ENCODE assay signal across 17 cellular contexts in genomic region chr1:185787238-185787637, GRCh38.
"Had no signal": no experiment of that assay in that cellular context is flagged by ENCODE, and none has a peak within 500 bp of the region (broad histone marks: within the 10 kb centered on the region; RNA-seq: fewer than 3 reads in every experiment).

No MANE protein-coding gene starts in this region.

- H3K9me3 Mint-ChIP-seq: activated CD4-positive, alpha-beta T cell treated with anti-CD3 and anti-CD28 coated beads, Interleukin-2, amount 10 ng/mL, durations not matched to agents 7 days and 5 days; stimulated activated memory B cell treated with anti-CD40 and anti-IgM and Interleukin-4, amounts not matched to agents 10 μg/mL and 1 μg/mL and 100 μg/mL, for 72 hours had no signal

- H3K27me3 Mint-ChIP-seq: activated CD4-positive, alpha-beta T cell treated with anti-CD3 and anti-CD28 coated beads, Interleukin-2, amount 10 ng/mL, durations not matched to agents 7 days and 5 days; dendritic cell treated with granulocyte-macrophage colony-stimulating factor and Interleukin-4, amounts not matched to agents 40 ng/mL and 50 ng/mL, for 4 days had no signal

- H3K4me3 ChIP-seq: hepatocyte, ovary, tibial artery had no signal

- DNase-seq: activated CD4-positive, alpha-beta T cell treated with anti-CD3 and anti-CD28 coated beads, Interleukin-2, amount 10 ng/mL, durations not matched to agents 7 days and 5 days; activated CD8-positive, alpha-beta memory T cell treated with anti-CD3 and anti-CD28 coated beads, Interleukin-2, amount 50 U/mL, for 48 hours; activated gamma-delta T cell treated with Interleukin-2 at 50 U/mL for 16 hours; activated T-cell treated with anti-CD3 and anti-CD28 coated beads, Interleukin-2, amount 50 U/mL, for 72 hours; amniotic stem cell; effector memory CD8-positive, alpha-beta T cell; kidney; ovary; stimulated activated CD4-positive, alpha-beta T cell treated with anti-CD3 and anti-CD28 coated beads, Interleukin-2, amount 100 ng/mL, for 48 hours; tibial artery had no signal

- H3K4me3 Mint-ChIP-seq: activated CD4-positive, alpha-beta T cell treated with anti-CD3 and anti-CD28 coated beads, Interleukin-2, amount 10 ng/mL, durations not matched to agents 7 days and 5 days; activated naive CD8-positive, alpha-beta T cell; activated T-cell treated with anti-CD3 and anti-CD28 coated beads, Interleukin-2, amount 50 U/mL, for 72 hours; brain; dendritic cell treated with granulocyte-macrophage colony-stimulating factor and Interleukin-4, amounts not matched to agents 40 ng/mL and 50 ng/mL, for 4 days; effector memory CD8-positive, alpha-beta T cell; stimulated activated memory B cell treated with anti-CD40 and anti-IgM and Interleukin-4, amounts not matched to agents 10 μg/mL and 1 μg/mL and 100 μg/mL, for 72 hours had no signal

- H3K36me3 ChIP-seq: ovary, tibial artery had no signal

- H3K9me3 ChIP-seq: ovary, tibial artery had no signal

- ATAC-seq: activated T-cell treated with anti-CD3 and anti-CD28 coated beads, Interleukin-2, amount 50 U/mL, for 72 hours; effector memory CD8-positive, alpha-beta T cell; stimulated activated memory B cell treated with anti-CD40 and anti-IgM and Interleukin-4, amounts not matched to agents 10 μg/mL and 1 μg/mL and 100 μg/mL, for 72 hours had no signal

- H3K27ac ChIP-seq: epithelial cell of prostate, hepatocyte, ovary had no signal

- H3K27ac Mint-ChIP-seq: activated CD4-positive, alpha-beta T cell treated with anti-CD3 and anti-CD28 coated beads, Interleukin-2, amount 10 ng/mL, durations not matched to agents 7 days and 5 days; activated naive CD8-positive, alpha-beta T cell; activated T-cell treated with anti-CD3 and anti-CD28 coated beads, Interleukin-2, amount 50 U/mL, for 72 hours; brain; dendritic cell treated with granulocyte-macrophage colony-stimulating factor and Interleukin-4, amounts not matched to agents 40 ng/mL and 50 ng/mL, for 4 days; effector memory CD8-positive, alpha-beta T cell; stimulated activated memory B cell treated with anti-CD40 and anti-IgM and Interleukin-4, amounts not matched to agents 10 μg/mL and 1 μg/mL and 100 μg/mL, for 72 hours had no signal

- H2AFZ ChIP-seq: hepatocyte had no signal

- H3K4me1 Mint-ChIP-seq: activated CD4-positive, alpha-beta T cell treated with anti-CD3 and anti-CD28 coated beads, Interleukin-2, amount 10 ng/mL, durations not matched to agents 7 days and 5 days; stimulated activated memory B cell treated with anti-CD40 and anti-IgM and Interleukin-4, amounts not matched to agents 10 μg/mL and 1 μg/mL and 100 μg/mL, for 72 hours had no signal

- H3K4me2 ChIP-seq: hepatocyte had no signal

- H3K79me2 ChIP-seq: hepatocyte had no signal

- FAIRE-seq: kidney, urothelium cell line had no signal

- H3K27me3 ChIP-seq: hepatocyte, ovary, tibial artery had no signal

- H3K36me3 Mint-ChIP-seq: activated naive CD8-positive, alpha-beta T cell; brain; stimulated activated memory B cell treated with anti-CD40 and anti-IgM and Interleukin-4, amounts not matched to agents 10 μg/mL and 1 μg/mL and 100 μg/mL, for 72 hours had no signal
